ENCODE assay signal across 11 cellular contexts in the genomic region with DNA sequence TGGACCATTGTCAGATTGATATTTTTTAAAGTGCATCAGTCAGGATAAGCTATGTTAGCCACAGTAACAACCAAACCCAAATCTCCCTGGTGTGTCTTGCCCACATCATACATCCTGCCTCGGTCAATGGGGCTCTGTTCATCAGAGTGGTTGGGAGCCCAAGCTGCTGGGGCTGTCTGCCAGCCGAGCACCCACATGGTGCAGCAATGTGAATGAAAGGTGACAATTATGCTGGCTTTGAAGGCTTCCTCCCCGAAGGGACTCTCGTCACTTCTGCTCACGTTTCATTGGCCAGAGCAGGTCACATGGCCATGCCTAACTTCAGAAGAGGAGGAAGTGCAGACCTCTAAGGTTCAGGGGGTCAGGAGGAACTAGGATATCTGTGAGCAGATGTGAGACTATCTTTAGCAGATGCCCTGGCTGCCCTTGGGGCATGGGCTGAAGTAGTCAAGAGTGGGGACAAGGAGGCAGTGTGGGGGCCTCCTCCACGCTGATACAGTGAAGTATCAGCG. TPM values are rescaled to one million over a fixed set of nuclear protein-coding genes. Genes with fewer than 3 reads are reported as not detected.
DNase-seq lines count a peak whose midpoint lies in the region; ATAC-seq and TF ChIP-seq lines count a peak whose summit lies in the region.
"Had no signal": no experiment of that assay in that cellular context is flagged by ENCODE, and none has a peak within 500 bp of the region (broad histone marks: within the 10 kb centered on the region; RNA-seq: fewer than 3 reads in every experiment).

No MANE protein-coding gene starts in this region.

- H3K4me3 ChIP-seq in IMR-90 (ENCODE audit: insufficient read depth, low read depth, low read length) = no peak overlapping the region

- no peak overlapping the region for H3K18ac ChIP-seq in IMR-90 (ENCODE audit: low read depth, low read length)

- BruUV-seq in IMR-90 (replicated peaks; lab: Mats Ljungman, UMichigan) = no TSS peak

- in situ Hi-C loops in IMR-90 (cut with MboI; ENCODE audit: low sequenced_read_pairs) = no loop called here

- H3K9me3 ChIP-seq in IMR-90 (ENCODE audit: control insufficient read depth, insufficient read depth, low read length) = peaks cover 2% of the 10 kb centered on the region; the same call in 1 of the 2 replicates

- peaks cover 4% of the 10 kb centered on the region for H3K9me3 Mint-ChIP-seq in activated T-helper 2 cell treated with anti-CD3 and anti-CD28 coated beads, Interferon-gamma antibody, Interleukin-2, Interleukin-4, amounts not matched to agents 10 μg/mL and 5 μg/mL and 100 μg/mL, durations not matched to agents 14 hours and 24 hours and 36 hours
- H3K9me3 Mint-ChIP-seq in progenitor cell of endocrine pancreas (ENCODE audit: low read depth) (no peaks in the 10 kb centered on the region), CD14-positive monocyte (peaks cover 9 to 23% (median 15%) of the 10 kb centered on the region in 7 donors)

- no peaks in the 10 kb centered on the region; the same call in 1 of the 2 replicates for H3K4me1 ChIP-seq in IMR-90 (ENCODE audit: control insufficient read depth, insufficient read depth, low read length)
- H3K4me1 ChIP-seq: parathyroid adenoma had no signal

- peaks cover 40% of the 10 kb centered on the region; the same call in 1 of the 2 replicates for H3K27me3 ChIP-seq in IMR-90 (ENCODE audit: control insufficient read depth, insufficient read depth, low read length)

- peak overlapping the region; percentile 34 for H3K27ac Mint-ChIP-seq in activated T-helper 2 cell treated with anti-CD3 and anti-CD28 coated beads, Interferon-gamma antibody, Interleukin-2, Interleukin-4, amounts not matched to agents 10 μg/mL and 5 μg/mL and 100 μg/mL, durations not matched to agents 14 hours and 24 hours and 36 hours
- no peak overlapping the region for H3K27ac Mint-ChIP-seq in progenitor cell of endocrine pancreas
- H3K27ac Mint-ChIP-seq in CD14-positive monocyte = no peak overlapping the region

- POLR2A ChIA-PET in IMR-90 (lab: Charles Lee; ENCODE audit: unreplicated experiment) = interaction anchor here (0.6 kb wide), 1 partner anchor 9 kb away, joined by 8 read pairs; no protein-coding TSS in a partner anchor

- no peak for TF ChIP-seq RAD21 in IMR-90 (IDR thresholded peaks at IDR 0.05; ENCODE audit: low read length)

- H2AK5ac ChIP-seq in IMR-90 (ENCODE audit: low read depth, low read length) = no peak overlapping the region

- peak overlapping the region; percentile 65 for H3K4me3 Mint-ChIP-seq in activated T-helper 2 cell treated with anti-CD3 and anti-CD28 coated beads, Interferon-gamma antibody, Interleukin-2, Interleukin-4, amounts not matched to agents 10 μg/mL and 5 μg/mL and 100 μg/mL, durations not matched to agents 14 hours and 24 hours and 36 hours (ENCODE audit: low read depth)
- H3K4me3 Mint-ChIP-seq in progenitor cell of endocrine pancreas (ENCODE audit: low read depth) = peak overlapping the region; percentile 50
- peak overlapping the region in 1 of 2 donors; percentile 80 for H3K4me3 Mint-ChIP-seq in CD14-positive monocyte

- no peak overlapping the region for H3K9ac ChIP-seq in IMR-90 (ENCODE audit: low read depth, low read length)
- H3K9ac ChIP-seq: parathyroid adenoma had no signal

- no peaks in the 10 kb centered on the region for H3K36me3 ChIP-seq in IMR-90 (ENCODE audit: control insufficient read depth, insufficient read depth, low read length)

- H2BK5ac ChIP-seq in IMR-90 (ENCODE audit: low read depth, low read length, poor library complexity, severe bottlenecking) = no peak overlapping the region

- no peak overlapping the region for H4K91ac ChIP-seq in IMR-90 (ENCODE audit: insufficient read depth, low read depth, low read length)

- DNase-seq in activated CD8-positive, alpha-beta memory T cell treated with anti-CD3 and anti-CD28 coated beads for 24 hours = peak; percentile 64
- DNase-seq in activated CD8-positive, alpha-beta memory T cell treated with anti-CD3 and anti-CD28 coated beads, Interleukin-2, amount 50 U/mL, for 48 hours = no peak
- DNase-seq in IMR-90 = no peak
- DNase-seq in activated T-helper 2 cell treated with anti-CD3 and anti-CD28 coated beads, Interferon-gamma antibody, Interleukin-2, Interleukin-4, amounts not matched to agents 10 μg/mL and 5 μg/mL and 100 μg/mL, durations not matched to agents 14 hours and 24 hours and 36 hours (ENCODE audit: low spot score) = no peak
- DNase-seq in progenitor cell of endocrine pancreas (ENCODE audit: low spot score, unreplicated experiment) = no peak
- no peak for DNase-seq in CD14-positive monocyte (ENCODE audit: low spot score)
- no peak for DNase-seq in effector CD8-positive, alpha-beta T cell (lab: John Stamatoyannopoulos, UW)
- DNase-seq: NCI-H446 treated with DMSO at 0.1 percent for 48 hours had no signal

- TF ChIP-seq POLR2A in IMR-90 (IDR thresholded peaks at IDR 0.05; ENCODE audit: low read depth, low read length) = no peak

- H2AFZ ChIP-seq in IMR-90 (replicated peaks; ENCODE audit: low read length, poor library complexity) = no peak overlapping the region
- H2AFZ ChIP-seq: parathyroid adenoma had no signal

- no peak overlapping the region for H2BK120ac ChIP-seq in IMR-90 (ENCODE audit: low read depth, low read length)

- no peak overlapping the region for H3K4ac ChIP-seq in IMR-90 (ENCODE audit: low read depth, low read length)

- no peak overlapping the region for H3K23ac ChIP-seq in IMR-90 (ENCODE audit: low read depth, low read length)

- H3K56ac ChIP-seq in IMR-90 (ENCODE audit: extremely low read depth, insufficient read depth, low read length) = no peak overlapping the region

- H3K36me3 Mint-ChIP-seq in activated T-helper 2 cell treated with anti-CD3 and anti-CD28 coated beads, Interferon-gamma antibody, Interleukin-2, Interleukin-4, amounts not matched to agents 10 μg/mL and 5 μg/mL and 100 μg/mL, durations not matched to agents 14 hours and 24 hours and 36 hours (ENCODE audit: low read depth) = peaks cover 4% of the 10 kb centered on the region
- H3K36me3 Mint-ChIP-seq in progenitor cell of endocrine pancreas (ENCODE audit: insufficient read depth) (no peaks in the 10 kb centered on the region), CD14-positive monocyte (peaks cover 3 to 6% of the 10 kb centered on the region in 2 donors)

- CTCF ChIA-PET in IMR-90 (lab: Yijun Ruan, JAX) = interaction anchor here (0.6 kb wide), 1 partner anchor 204 kb away, joined by 4 read pairs; no protein-coding TSS in a partner anchor

- no peaks in the 10 kb centered on the region for H4K20me1 ChIP-seq in IMR-90 (ENCODE audit: insufficient read depth, low read length)

- intact Hi-C loops in IMR-90 (cut with micrococcal nuclease) (no loop called here), CD14-positive monocyte (cut with micrococcal nuclease) (no loop called here)
- intact Hi-C loops in activated T-helper 2 cell treated with anti-CD3 and anti-CD28 coated beads, Interferon-gamma antibody, Interleukin-2, Interleukin-4, amounts not matched to agents 10 μg/mL and 5 μg/mL and 100 μg/mL, durations not matched to agents 14 hours and 24 hours and 36 hours (cut with micrococcal nuclease) = no loop called here

- H4K8ac ChIP-seq in IMR-90 (ENCODE audit: low read depth in 2 of 2, low read length in 2 of 2) = no peak overlapping the region

- no peak overlapping the region for H4K5ac ChIP-seq in IMR-90 (ENCODE audit: low read depth, low read length)

- no peak overlapping the region for H3K4me2 ChIP-seq in IMR-90 (ENCODE audit: low read depth, low read length)

- no peaks in the 10 kb centered on the region for H3K9me1 ChIP-seq in IMR-90 (ENCODE audit: insufficient read depth, low read length)

- H3K27ac ChIP-seq in IMR-90 (ENCODE audit: insufficient read depth, low read length) = no peak overlapping the region
- H3K27ac ChIP-seq: parathyroid adenoma had no signal

- WGBS in IMR-90 (ENCODE audit: extremely low coverage in 2 of 2, insufficient read length in 1 of 2), 2 experiments = no CpG with 5 or more reads among the region's 7 CpGs

- TF ChIP-seq CTCF in IMR-90 (conservative IDR thresholded peaks at IDR 0.05; ENCODE audit: low read depth, low read length) = no peak
- no peak for TF ChIP-seq CTCF in progenitor cell of endocrine pancreas (IDR thresholded peaks at IDR 0.05; ENCODE audit: unreplicated experiment)
- no peak for TF ChIP-seq CTCF in CD14-positive monocyte (IDR thresholded peaks at IDR 0.05)

- H3K27me3 Mint-ChIP-seq in activated T-helper 2 cell treated with anti-CD3 and anti-CD28 coated beads, Interferon-gamma antibody, Interleukin-2, Interleukin-4, amounts not matched to agents 10 μg/mL and 5 μg/mL and 100 μg/mL, durations not matched to agents 14 hours and 24 hours and 36 hours (ENCODE audit: low read depth) = peaks cover 17% of the 10 kb centered on the region
- H3K27me3 Mint-ChIP-seq in progenitor cell of endocrine pancreas = peaks cover 55% of the 10 kb centered on the region
- peaks cover 40 to 66% (median 46%) of the 10 kb centered on the region in 3 donors for H3K27me3 Mint-ChIP-seq in CD14-positive monocyte (ENCODE audit: low read depth in 3 of 3)

- dilution Hi-C loops in IMR-90 (cut with HindIII; ENCODE audit: low sequenced_read_pairs, unreplicated experiment) = no loop called here

- no peak overlapping the region for H2BK15ac ChIP-seq in IMR-90 (ENCODE audit: low read depth, low read length)

- ATAC-seq in IMR-90 (ENCODE audit: low read depth) (no peak), HG03469 (IDR thresholded peaks at IDR 0.05; ENCODE audit: unreplicated experiment) (no peak)

- H3K79me1 ChIP-seq in IMR-90 (ENCODE audit: low read depth in 1 of 2, low read length in 2 of 2) = no peaks in the 10 kb centered on the region

- no peak overlapping the region for H2AK9ac ChIP-seq in IMR-90 (replicated peaks; ENCODE audit: low read depth, low read length, poor library complexity)

- H3K4me1 Mint-ChIP-seq in activated T-helper 2 cell treated with anti-CD3 and anti-CD28 coated beads, Interferon-gamma antibody, Interleukin-2, Interleukin-4, amounts not matched to agents 10 μg/mL and 5 μg/mL and 100 μg/mL, durations not matched to agents 14 hours and 24 hours and 36 hours (ENCODE audit: low read depth) = peaks cover 27% of the 10 kb centered on the region
- H3K4me1 Mint-ChIP-seq in progenitor cell of endocrine pancreas (ENCODE audit: low read depth) (peaks cover 2% of the 10 kb centered on the region), CD14-positive monocyte (peaks cover 3% of the 10 kb centered on the region)

- no peak overlapping the region for H2BK20ac ChIP-seq in IMR-90 (ENCODE audit: low read depth, low read length)

- no peak overlapping the region for H3K14ac ChIP-seq in IMR-90 (replicated peaks; ENCODE audit: low read depth, low read length)

TF ChIP-seq in IMR-90, 13 proteins besides CTCF, POLR2A, EP300 and RAD21 (continues in another document):
- no peak for TF ChIP-seq RFX5 (IDR thresholded peaks at IDR 0.05; ENCODE audit: low read depth, low read length)

RNA-seq across cellular contexts. Expression of a gene that starts 1.3 kb away (rescaled TPM):
- not detected in 2 replicates for total RNA-seq in IMR-90 (2012; rRNA removed)
- polyA plus RNA-seq in IMR-90 (2012; rRNA removed) = not detected in 2 replicates
- not detected in 2 replicates for polyA plus RNA-seq in IMR-90 (2012; cell fraction: cytosol; rRNA removed)
- not detected in 2 replicates for polyA plus RNA-seq in IMR-90 (2012; cell fraction: nucleus; rRNA removed; ENCODE audit: low replicate concordance)
- total RNA-seq in activated T-helper 2 cell treated with anti-CD3 and anti-CD28 coated beads, Interferon-gamma antibody, Interleukin-2, Interleukin-4, amounts not matched to agents 10 μg/mL and 5 μg/mL and 100 μg/mL, durations not matched to agents 14 hours and 24 hours and 36 hours = 11.3 and 12.3 TPM in 2 replicates
- 0.89 and 0.93 TPM in 2 replicates for total RNA-seq in progenitor cell of endocrine pancreas
- polyA plus RNA-seq in CD14-positive monocyte = under 1 TPM in 1 of 2 donors, not detected in 1; 0.08 TPM
- total RNA-seq: kidney epithelial cell had no signal
